Comparison of ENCODE assay signal across 11 cellular contexts in the genomic region with DNA sequence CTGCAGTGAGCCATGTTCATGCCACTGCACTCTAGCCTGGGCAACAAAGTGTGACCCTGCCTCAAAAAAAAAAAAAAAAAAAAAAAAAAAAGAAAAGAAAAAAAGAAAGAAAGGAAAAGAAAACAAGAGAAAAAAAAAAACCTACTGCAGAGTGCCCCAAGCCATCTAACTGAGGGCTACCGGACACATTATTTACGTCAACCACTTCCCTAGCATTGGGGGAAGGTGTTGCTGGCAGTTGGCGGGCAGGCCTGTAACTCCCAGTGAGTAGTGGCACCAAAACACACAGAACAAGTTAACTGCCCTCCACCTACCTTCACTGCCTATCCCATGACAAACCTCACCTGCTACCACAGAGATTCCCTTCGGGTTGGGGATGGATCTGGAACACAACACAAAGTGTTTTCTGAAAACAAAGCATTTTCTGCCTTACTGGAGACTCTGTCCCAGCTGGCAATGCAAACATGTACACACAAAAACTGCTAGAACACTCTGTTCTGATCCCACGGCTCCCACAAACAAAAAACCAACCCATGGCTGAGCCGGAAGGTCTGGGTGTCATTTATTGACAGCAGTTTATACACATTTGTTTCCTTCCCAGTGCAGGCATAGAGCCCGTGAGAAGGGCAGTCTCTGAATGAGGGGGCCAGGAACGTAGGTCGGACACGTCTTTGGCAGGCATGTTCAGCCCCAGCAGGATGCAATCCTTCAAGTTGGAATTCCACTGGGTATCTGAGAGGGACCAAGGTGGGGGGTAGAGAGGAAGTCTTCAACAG. TPM values are rescaled to one million over a fixed set of nuclear protein-coding genes. Genes with fewer than 3 reads are reported as not detected.
DNase-seq lines count a peak whose midpoint lies in the region; ATAC-seq and TF ChIP-seq lines count a peak whose summit lies in the region.
"Had no signal": no experiment of that assay in that cellular context is flagged by ENCODE, and none has a peak within 500 bp of the region (broad histone marks: within the 10 kb centered on the region; RNA-seq: fewer than 3 reads in every experiment).

No MANE protein-coding gene starts in this region.

- H2BK15ac ChIP-seq in mesendoderm (replicated peaks; ENCODE audit: low read depth): no peak overlapping the region

- in situ Hi-C loops in GM23248 (cut with MboI): no loop called here

- H3K27ac Mint-ChIP-seq in activated CD4-positive, alpha-beta memory T cell treated with anti-CD3 and anti-CD28 coated beads, Interleukin-2, amount 10 ng/mL, durations not matched to agents 7 days and 5 days: peak overlapping the region; percentile 59
- no peak overlapping the region for H3K27ac Mint-ChIP-seq in activated CD4-positive, alpha-beta memory T cell treated with anti-CD3 and anti-CD28 coated beads for 36 hours
- peak overlapping the region; percentile 34 for H3K27ac Mint-ChIP-seq in activated naive CD8-positive, alpha-beta T cell

- no peak overlapping the region for H2BK5ac ChIP-seq in mesendoderm (ENCODE audit: low read length)

- H3K36me3 Mint-ChIP-seq in activated CD4-positive, alpha-beta memory T cell treated with anti-CD3 and anti-CD28 coated beads, Interleukin-2, amount 10 ng/mL, durations not matched to agents 7 days and 5 days (ENCODE audit: low read depth): peaks cover 54% of the 10 kb centered on the region
- peaks cover 58% of the 10 kb centered on the region for H3K36me3 Mint-ChIP-seq in activated CD4-positive, alpha-beta memory T cell treated with anti-CD3 and anti-CD28 coated beads for 36 hours
- peaks cover 19% of the 10 kb centered on the region for H3K36me3 Mint-ChIP-seq in activated naive CD8-positive, alpha-beta T cell

- no peak overlapping the region for H3K23ac ChIP-seq in mesendoderm (ENCODE audit: low read length)

- H3K9me3 Mint-ChIP-seq in activated CD4-positive, alpha-beta memory T cell treated with anti-CD3 and anti-CD28 coated beads, Interleukin-2, amount 10 ng/mL, durations not matched to agents 7 days and 5 days: no peaks in the 10 kb centered on the region
- H3K9me3 Mint-ChIP-seq in activated CD4-positive, alpha-beta memory T cell treated with anti-CD3 and anti-CD28 coated beads for 36 hours: no peaks in the 10 kb centered on the region
- no peaks in the 10 kb centered on the region for H3K9me3 Mint-ChIP-seq in activated naive CD8-positive, alpha-beta T cell (ENCODE audit: low read depth)

- DNase-seq in activated CD4-positive, alpha-beta memory T cell treated with anti-CD3 and anti-CD28 coated beads, Interleukin-2, amount 10 ng/mL, durations not matched to agents 7 days and 5 days: no peak
- no peak for DNase-seq in activated CD4-positive, alpha-beta memory T cell treated with anti-CD3 and anti-CD28 coated beads for 36 hours
- DNase-seq in right lobe of liver (no peak), superior temporal gyrus (ENCODE audit: extremely low spot score) (peak; percentile 71), NCI-H524 treated with DMSO at 0.1 percent for 48 hours (lab: John Stamatoyannopoulos, UW) (no peak), mesendoderm (no peak), GM23248 (no peak)
- DNase-seq: brain microvascular endothelial cell had no signal

- no peaks in the 10 kb centered on the region for H3K4me1 ChIP-seq in right lobe of liver
- no peaks in the 10 kb centered on the region for H3K4me1 ChIP-seq in mesendoderm (ENCODE audit: control insufficient read depth, low read depth, low read length)
- H3K4me1 ChIP-seq in GM23248 (ENCODE audit: insufficient read depth): no peaks in the 10 kb centered on the region

- no peak overlapping the region for H3K4me3 ChIP-seq in right lobe of liver
- no peak overlapping the region for H3K4me3 ChIP-seq in mesendoderm (ENCODE audit: low read length)
- H3K4me3 ChIP-seq in GM23248: no peak overlapping the region
- H3K4me3 ChIP-seq: right atrium auricular region had no signal

- no peaks in the 10 kb centered on the region for H3K27me3 Mint-ChIP-seq in activated CD4-positive, alpha-beta memory T cell treated with anti-CD3 and anti-CD28 coated beads, Interleukin-2, amount 10 ng/mL, durations not matched to agents 7 days and 5 days
- H3K27me3 Mint-ChIP-seq in activated CD4-positive, alpha-beta memory T cell treated with anti-CD3 and anti-CD28 coated beads for 36 hours: no peaks in the 10 kb centered on the region
- H3K27me3 Mint-ChIP-seq in activated naive CD8-positive, alpha-beta T cell: no peaks in the 10 kb centered on the region

- H3K4me1 Mint-ChIP-seq in activated CD4-positive, alpha-beta memory T cell treated with anti-CD3 and anti-CD28 coated beads, Interleukin-2, amount 10 ng/mL, durations not matched to agents 7 days and 5 days: peaks cover 25% of the 10 kb centered on the region
- H3K4me1 Mint-ChIP-seq in activated CD4-positive, alpha-beta memory T cell treated with anti-CD3 and anti-CD28 coated beads for 36 hours (ENCODE audit: low read depth): peaks cover 10% of the 10 kb centered on the region
- H3K4me1 Mint-ChIP-seq in activated naive CD8-positive, alpha-beta T cell (ENCODE audit: low read depth): peaks cover 33% of the 10 kb centered on the region

- intact Hi-C loops in activated CD4-positive, alpha-beta memory T cell treated with anti-CD3 and anti-CD28 coated beads for 36 hours (cut with micrococcal nuclease): no loop called here
- intact Hi-C loops in right lobe of liver (cut with DNase I): no loop called here

- no peak overlapping the region for H2BK120ac ChIP-seq in mesendoderm (ENCODE audit: low read depth, low read length)

- no peak overlapping the region for H4K8ac ChIP-seq in mesendoderm (ENCODE audit: low read depth, low read length)

- no peak overlapping the region for H2AFZ ChIP-seq in GM23248

- H3K79me1 ChIP-seq in mesendoderm (ENCODE audit: low read length): no peaks in the 10 kb centered on the region

- H3K4me2 ChIP-seq in mesendoderm (ENCODE audit: low read length) (no peak overlapping the region), GM23248 (ENCODE audit: unreplicated experiment) (no peak overlapping the region)

- no peak overlapping the region for H3K4ac ChIP-seq in mesendoderm (ENCODE audit: low read depth, low read length)

- H3K79me2 ChIP-seq in mesendoderm (ENCODE audit: control insufficient read depth, insufficient read depth, low read length) (no peaks in the 10 kb centered on the region), GM23248 (ENCODE audit: insufficient read depth) (no peaks in the 10 kb centered on the region)

- H3K27me3 ChIP-seq in right lobe of liver: no peaks in the 10 kb centered on the region
- H3K27me3 ChIP-seq in mesendoderm (ENCODE audit: insufficient read depth, low read length, poor library complexity): no peaks in the 10 kb centered on the region
- no peaks in the 10 kb centered on the region for H3K27me3 ChIP-seq in GM23248 (replicated peaks; ENCODE audit: insufficient read depth)
- H3K27me3 ChIP-seq: brain microvascular endothelial cell, right atrium auricular region had no signal

- H4K20me1 ChIP-seq in GM23248 (ENCODE audit: insufficient read depth): no peaks in the 10 kb centered on the region

- H2AK5ac ChIP-seq in mesendoderm (ENCODE audit: low read length): no peak overlapping the region

- H3K9ac ChIP-seq in mesendoderm (ENCODE audit: low read length) (no peak overlapping the region), GM23248 (no peak overlapping the region)

- H3K18ac ChIP-seq in mesendoderm (ENCODE audit: low read length): no peak overlapping the region

- peaks cover 0 to 39% (median 25%) of the 10 kb centered on the region in 4 donors for H3K36me3 ChIP-seq in right lobe of liver
- peaks cover 24% of the 10 kb centered on the region for H3K36me3 ChIP-seq in mesendoderm (ENCODE audit: control insufficient read depth, insufficient read depth, low read length)
- H3K36me3 ChIP-seq in GM23248 (ENCODE audit: low read depth): peaks cover 34% of the 10 kb centered on the region

- ATAC-seq in right lobe of liver: peak in 3 of 4 donors; percentile 13 to 45 (median 42)
- ATAC-seq: activated CD4-positive, CD25-positive, alpha-beta regulatory T cell treated with anti-CD3 and anti-CD28 coated beads, Interleukin-2, amount 50 U/mL, for 24 hours had no signal

- 30% methylated on average over 6 of the region's 10 CpGs for WGBS in right lobe of liver (ENCODE audit: insufficient coverage, low coverage, low lambda C conversion rate, missing lambda C conversion rate)
- WGBS in mesendoderm (ENCODE audit: extremely low coverage, insufficient coverage, low lambda C conversion rate): no CpG with 5 or more reads among the region's 10 CpGs
- WGBS in GM23248 (ENCODE audit: low coverage in 1 of 2, low lambda C conversion rate in 2 of 2, missing lambda C conversion rate in 2 of 2), 2 experiments: 60 to 63% methylated on average over 10 of the region's 10 CpGs

- H3K56ac ChIP-seq in mesendoderm (ENCODE audit: low read length): no peak overlapping the region

- CTCF ChIA-PET in activated CD4-positive, alpha-beta memory T cell treated with anti-CD3 and anti-CD28 coated beads, Interleukin-2, amount 10 ng/mL, durations not matched to agents 7 days and 5 days (lab: Charles Lee): no interaction called here
- CTCF ChIA-PET in activated CD4-positive, alpha-beta memory T cell treated with anti-CD3 and anti-CD28 coated beads for 36 hours (lab: Charles Lee): no interaction called here

- no peak for TF ChIP-seq POLR2A in right lobe of liver (IDR thresholded peaks at IDR 0.05)

- H3F3A ChIP-seq in GM23248 (ENCODE audit: insufficient read depth): 0 out of 2 replicates have a peak, but pooled peaks cover 2% of the 10 kb centered on the region

- H3K4me3 Mint-ChIP-seq in activated CD4-positive, alpha-beta memory T cell treated with anti-CD3 and anti-CD28 coated beads, Interleukin-2, amount 10 ng/mL, durations not matched to agents 7 days and 5 days: no peak overlapping the region
- H3K4me3 Mint-ChIP-seq in activated CD4-positive, alpha-beta memory T cell treated with anti-CD3 and anti-CD28 coated beads for 36 hours: no peak overlapping the region
- H3K4me3 Mint-ChIP-seq in activated naive CD8-positive, alpha-beta T cell: peak overlapping the region; percentile 10

- no peak for TF ChIP-seq CTCF in right lobe of liver (IDR thresholded peaks at IDR 0.05)

- H4K5ac ChIP-seq in mesendoderm (ENCODE audit: low read length): no peak overlapping the region

- H3K27ac ChIP-seq in right lobe of liver (no peak overlapping the region), mesendoderm (ENCODE audit: low read depth, low read length) (no peak overlapping the region), GM23248 (no peak overlapping the region)
- H3K27ac ChIP-seq: brain microvascular endothelial cell, right atrium auricular region had no signal

- H3K9me2 ChIP-seq in GM23248 (ENCODE audit: insufficient read depth): no peaks in the 10 kb centered on the region

- POLR2A ChIA-PET in activated CD4-positive, alpha-beta memory T cell treated with anti-CD3 and anti-CD28 coated beads, Interleukin-2, amount 10 ng/mL, durations not matched to agents 7 days and 5 days (lab: Charles Lee): no interaction called here
- POLR2A ChIA-PET in activated CD4-positive, alpha-beta memory T cell treated with anti-CD3 and anti-CD28 coated beads for 36 hours (lab: Charles Lee): no interaction called here

- H3K9me3 ChIP-seq in right lobe of liver (no peaks in the 10 kb centered on the region), GM23248 (ENCODE audit: low read depth) (no peaks in the 10 kb centered on the region)
- H3K9me3 ChIP-seq: right atrium auricular region had no signal

RNA-seq across cellular contexts. Expression of gene PHB1, which starts 11.0 kb away (rescaled TPM):
- total RNA-seq in activated CD4-positive, alpha-beta memory T cell treated with anti-CD3 and anti-CD28 coated beads, Interleukin-2, amount 10 ng/mL, durations not matched to agents 7 days and 5 days: 100 to 1,000 TPM; 103 to 105 TPM
- total RNA-seq in activated CD4-positive, alpha-beta memory T cell treated with anti-CD3 and anti-CD28 coated beads for 36 hours: 100 to 1,000 TPM; 280 to 295 TPM
- total RNA-seq in right lobe of liver: 100 to 1,000 TPM in 5 of 6 experiments, 10 to 100 TPM in 1; 88.5 to 131 (median 102) TPM
- 209 TPM for polyA plus RNA-seq in mesendoderm (2013, experiment 1 of 2)
- 211 TPM for polyA plus RNA-seq in mesendoderm (2013, experiment 2 of 2)
- 85.4 and 107 TPM in 2 replicates for total RNA-seq in GM23248 (2014; rRNA removed; shearing (Covaris generic))
- 177 and 191 TPM in 2 replicates for polyA plus RNA-seq in GM23248 (2016; fragmentation: Nextera tagmentation; extraction: Ambion mirVana)

RNA-seq across cellular contexts. Expression of gene ZNF652, which starts 41.7 kb away (rescaled TPM):
- total RNA-seq in activated CD4-positive, alpha-beta memory T cell treated with anti-CD3 and anti-CD28 coated beads, Interleukin-2, amount 10 ng/mL, durations not matched to agents 7 days and 5 days: 10 to 100 TPM; 37.7 to 42.6 TPM
- total RNA-seq in activated CD4-positive, alpha-beta memory T cell treated with anti-CD3 and anti-CD28 coated beads for 36 hours: 1 to 10 TPM; 5.7 to 7.2 TPM
- 10 to 100 TPM; 16.9 to 36.8 (median 24.3) TPM for total RNA-seq in right lobe of liver
- 13.3 TPM for polyA plus RNA-seq in mesendoderm (2013, experiment 1 of 2)
- polyA plus RNA-seq in mesendoderm (2013, experiment 2 of 2): 12.8 TPM
- total RNA-seq in GM23248 (2014; rRNA removed; shearing (Covaris generic)): 17.2 and 18.1 TPM in 2 replicates
- 12.4 and 13.1 TPM in 2 replicates for polyA plus RNA-seq in GM23248 (2016; fragmentation: Nextera tagmentation; extraction: Ambion mirVana)
